Comparison of ENCODE assay signal across 1 cellular context in the genomic region with DNA sequence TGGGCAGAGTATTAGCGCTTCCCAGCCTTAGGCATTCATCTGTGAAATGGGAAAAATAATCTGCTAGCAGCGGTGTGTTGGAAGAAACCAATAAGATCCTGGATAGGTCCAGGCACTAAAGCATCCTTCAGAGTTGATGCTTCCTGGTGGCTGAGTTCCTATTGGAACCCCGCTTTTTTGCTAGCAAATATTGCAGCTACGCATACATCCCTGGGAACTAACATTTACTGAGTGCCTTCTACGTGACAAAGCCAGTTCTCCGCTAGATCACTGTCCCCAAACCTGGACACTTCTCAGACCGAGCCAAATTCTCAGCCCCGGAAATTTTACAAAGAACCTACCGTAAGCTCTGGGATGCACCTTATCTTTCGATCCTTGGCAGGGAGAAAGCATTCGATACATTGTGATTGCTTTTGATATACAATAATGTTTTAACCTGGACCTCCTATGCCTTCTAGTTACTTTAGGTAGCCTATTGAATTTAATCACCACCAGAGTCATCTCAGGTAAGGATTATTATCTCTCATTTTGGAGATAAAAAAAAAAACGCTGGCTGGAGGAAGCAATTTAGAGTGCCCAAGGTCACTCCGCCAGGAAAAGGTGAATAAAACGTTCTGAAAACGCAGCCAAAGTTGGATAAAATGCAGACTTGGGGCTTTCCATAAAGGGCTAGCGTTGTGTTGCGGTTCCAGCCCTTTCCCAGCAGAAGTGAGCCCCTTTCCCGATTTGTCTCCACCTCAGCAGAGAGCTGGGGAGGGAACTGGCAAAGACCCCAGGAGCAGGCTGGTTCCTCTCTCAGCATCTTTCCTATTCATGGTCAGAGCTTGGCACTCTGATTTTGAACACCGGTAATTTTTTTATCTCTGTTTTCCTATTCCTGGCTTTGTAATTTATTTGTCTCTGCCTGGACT.
TF ChIP-seq lines count a peak whose summit lies in the region.

No MANE protein-coding gene starts in this region.

TF ChIP-seq in GM23338, 12 proteins besides CTCF, POLR2A, EP300 and RAD21 (continued from another document):
- TF ChIP-seq EZH2 (IDR thresholded peaks at IDR 0.05; ENCODE audit: low read depth, unreplicated experiment), result peak; percentile 91
